1 cellular context compared by ENCODE assay signal in genomic region chr1:109653286-109653685, GRCh38.
TF ChIP-seq lines count a peak whose summit lies in the region.

No MANE protein-coding gene starts in this region.

TF ChIP-seq in SK-N-SH, 30 proteins besides CTCF, POLR2A, EP300 and RAD21:
- no peak for TF ChIP-seq FOXM1 (IDR thresholded peaks at IDR 0.05; ENCODE audit: low read depth)
- TF ChIP-seq YY1 (IDR thresholded peaks at IDR 0.05; ENCODE audit: low read depth): no peak
- TF ChIP-seq RCOR1 (IDR thresholded peaks at IDR 0.05; ENCODE audit: low read length): no peak
- TF ChIP-seq MEF2A (IDR thresholded peaks at IDR 0.05; ENCODE audit: borderline replicate concordance, low read depth): no peak
- TF ChIP-seq TEAD4 (IDR thresholded peaks at IDR 0.05; ENCODE audit: borderline replicate concordance, insufficient read depth): no peak
- no peak for TF ChIP-seq ELF1 (IDR thresholded peaks at IDR 0.05)
- no peak for TF ChIP-seq GATA2 (CRISPR knock-in tag; IDR thresholded peaks at IDR 0.05)
- TF ChIP-seq GABPA (IDR thresholded peaks at IDR 0.05; ENCODE audit: low read depth): no peak
- TF ChIP-seq FOXJ3 (CRISPR knock-in tag; IDR thresholded peaks at IDR 0.05): no peak
- TF ChIP-seq PBX3 (IDR thresholded peaks at IDR 0.05): peak; percentile 39; the same call in 1 of the 2 replicates
- TF ChIP-seq USF1 (IDR thresholded peaks at IDR 0.05; ENCODE audit: borderline replicate concordance, low read depth): no peak
- peak; percentile 10; the same call in 1 of the 2 replicates for TF ChIP-seq FOSL2 (IDR thresholded peaks at IDR 0.05; ENCODE audit: borderline replicate concordance, low read depth)
- peak; percentile 37; the same call in 1 of the 2 replicates for TF ChIP-seq NFIC (IDR thresholded peaks at IDR 0.05; ENCODE audit: borderline replicate concordance)
- TF ChIP-seq IRF3 (IDR thresholded peaks at IDR 0.05; ENCODE audit: low read depth, low read length): no peak
- TF ChIP-seq POLR2AphosphoS5 (IDR thresholded peaks at IDR 0.05; ENCODE audit: low read depth, low read length): no peak
- no peak for TF ChIP-seq MAX (IDR thresholded peaks at IDR 0.05; ENCODE audit: low read depth)
- no peak for TF ChIP-seq EZH2phosphoT487 (IDR thresholded peaks at IDR 0.05; ENCODE audit: borderline replicate concordance, low read depth)
- no peak for TF ChIP-seq MXI1 (IDR thresholded peaks at IDR 0.05; ENCODE audit: low read depth, low read length)
- TF ChIP-seq CHD2 (IDR thresholded peaks at IDR 0.05; ENCODE audit: low read length, partially characterized antibody): no peak
- no peak for TF ChIP-seq TAF1 (IDR thresholded peaks at IDR 0.05; ENCODE audit: borderline replicate concordance, low read depth, low read length)
- no peak for TF ChIP-seq SIN3A (IDR thresholded peaks at IDR 0.05; ENCODE audit: borderline replicate concordance, low read depth, low read length)
- TF ChIP-seq RXRA (IDR thresholded peaks at IDR 0.05; ENCODE audit: borderline replicate concordance, low read depth): no peak
- no peak for TF ChIP-seq ZBTB33 (IDR thresholded peaks at IDR 0.05; ENCODE audit: borderline replicate concordance, low read depth)
- TF ChIP-seq TCF12 (IDR thresholded peaks at IDR 0.05): peak; percentile 25; the same call in 1 of the 2 replicates
- TF ChIP-seq USF2 (IDR thresholded peaks at IDR 0.05; ENCODE audit: borderline replicate concordance, low read depth, low read length): no peak
- no peak for TF ChIP-seq SMC3 (IDR thresholded peaks at IDR 0.05; ENCODE audit: low read depth, low read length)
- no peak for TF ChIP-seq JUND (IDR thresholded peaks at IDR 0.05)
- TF ChIP-seq REST (IDR thresholded peaks at IDR 0.05; ENCODE audit: low read depth, low read length): no peak
- no peak for TF ChIP-seq NRF1 (IDR thresholded peaks at IDR 0.05; ENCODE audit: low read depth, low read length)
- no peak for TF ChIP-seq RFX5 (IDR thresholded peaks at IDR 0.05; ENCODE audit: low read length)
TF ChIP-seq in SK-N-SH: peak in this region for 4.
